In genomic region chr9:130358928-130359327, GRCh38 we compare ENCODE assay signal across 1 cellular context.
TF ChIP-seq lines count a peak whose summit lies in the region.

No MANE protein-coding gene starts in this region.

TF ChIP-seq in HEK293, 187 proteins besides CTCF, POLR2A, EP300 and RAD21 (continued from another document):
- TF ChIP-seq PRDM10 (tag by site-specific recombination; IDR thresholded peaks at IDR 0.05): no peak
